In genomic region chr6:35534396-35535170, GRCh38 we compare ENCODE assay signal across 21 cellular contexts. TPM values are rescaled to one million over a fixed set of nuclear protein-coding genes. Genes with fewer than 3 reads are reported as not detected.
A peak's percentile ranks its signal among the peaks of the same experiment; 100 is the strongest.
DNase-seq lines count a peak whose midpoint lies in the region; ATAC-seq and TF ChIP-seq lines count a peak whose summit lies in the region.
"Had no signal": no experiment of that assay in that cellular context is flagged by ENCODE, and none has a peak within 500 bp of the region (broad histone marks: within the 10 kb centered on the region; RNA-seq: fewer than 3 reads in every experiment).

No MANE protein-coding gene starts in this region.

- WGBS in mesodermal cell (ENCODE audit: insufficient coverage in 2 of 2), 2 experiments: 27 to 35% methylated on average over 8 of the region's 11 CpGs

- peaks cover 38% of the 10 kb centered on the region for H3K4me1 ChIP-seq in BE2C
- H3K4me1 ChIP-seq in mesodermal cell (ENCODE audit: control insufficient read depth, insufficient read depth, low read length, poor library complexity, severe bottlenecking): peaks cover 5% of the 10 kb centered on the region
- H3K4me1 ChIP-seq: suprapubic skin had no signal

- no peaks in the 10 kb centered on the region for H3K27me3 ChIP-seq in BE2C
- H3K27me3 ChIP-seq: suprapubic skin had no signal

- TF ChIP-seq CTCF in BE2C (IDR thresholded peaks at IDR 0.05; ENCODE audit: low read depth, low read length) (no peak), GM13976 (IDR thresholded peaks at IDR 0.05; ENCODE audit: borderline replicate concordance, control extremely low read depth, extremely low read depth, insufficient read depth, missing control alignments) (no peak)

- in situ Hi-C loops in GM13976 (cut with MboI; ENCODE audit: low sequenced_read_pairs, unreplicated experiment): no loop called here

- H3K4me3 ChIP-seq in BE2C (ENCODE audit: low read depth, low read length) (peak overlapping the region; percentile 12; the same call in 1 of the 2 replicates), mesodermal cell (ENCODE audit: extremely low read depth, insufficient read depth, low read length, poor library complexity, severe bottlenecking) (no peak overlapping the region)
- H3K4me3 ChIP-seq: skin epidermis, suprapubic skin had no signal

- H3K9me3 ChIP-seq in BE2C: no peaks in the 10 kb centered on the region
- H3K9me3 ChIP-seq in mesodermal cell (ENCODE audit: control insufficient read depth, low read length): no peaks in the 10 kb centered on the region
- H3K9me3 ChIP-seq: suprapubic skin had no signal

- no peak for ATAC-seq in GM18520 (IDR thresholded peaks at IDR 0.05; ENCODE audit: unreplicated experiment)
- ATAC-seq: naive thymus-derived CD4-positive, alpha-beta T cell had no signal

- peak overlapping the region; percentile 59 for H3K27ac ChIP-seq in mesodermal cell (ENCODE audit: low read depth, low read length, severe bottlenecking)
- H3K27ac ChIP-seq: skin epidermis, suprapubic skin had no signal

- H3K36me3 ChIP-seq in BE2C (no peaks in the 10 kb centered on the region), mesodermal cell (ENCODE audit: control insufficient read depth, insufficient read depth, low read length) (no peaks in the 10 kb centered on the region)
- H3K36me3 ChIP-seq: suprapubic skin had no signal

- DNase-seq in BE2C: peak; percentile 93
- DNase-seq in NCI-H1694 (lab: John Stamatoyannopoulos, UW): peak; percentile 15
- peak; percentile 40 for DNase-seq in amniotic epithelial cell (ENCODE audit: low read depth)
- no peak for DNase-seq in GM13976 (ENCODE audit: low spot score)
- DNase-seq in activated effector memory CD4-positive, alpha-beta T cell treated with anti-CD3 and anti-CD28 coated beads, Interleukin-2, amount 50 U/mL, for 16 hours: no peak
- DNase-seq in activated gamma-delta T cell (lab: John Stamatoyannopoulos, UW): no peak
- DNase-seq: activated CD4-positive, alpha-beta T cell treated with anti-CD3 and anti-CD28 coated beads for 4 hours; activated CD8-positive, alpha-beta memory T cell treated with anti-CD3 and anti-CD28 coated beads, Interleukin-2, amount 50 U/mL, for 4 hours; activated gamma-delta T cell treated with Interleukin-2 at 50 U/mL for 16 hours; amniotic stem cell; Kasumi-1; mammary epithelial cell; naive thymus-derived CD4-positive, alpha-beta T cell; NCI-H1092 treated with DMSO at 0.1 percent for 48 hours; RPMI8226; SW 1271 had no signal

RNA-seq across cellular contexts. Expression of gene TULP1, which starts 21.9 kb away (rescaled TPM):
- not detected for polyA plus RNA-seq in BE2C (2012; ENCODE audit: insufficient read depth, insufficient read length, low read depth)
- polyA plus RNA-seq in mesodermal cell (2013, experiment 1 of 2): not detected
- not detected for polyA plus RNA-seq in mesodermal cell (2013, experiment 2 of 2)
- polyA plus RNA-seq: keratinocyte; mammary epithelial cell; naive thymus-derived CD4-positive, alpha-beta T cell had no signal

RNA-seq across cellular contexts. Expression of gene TEAD3, which starts 37.7 kb away (rescaled TPM):
- polyA plus RNA-seq in BE2C (2012; ENCODE audit: insufficient read depth, insufficient read length, low read depth): 24.8 TPM
- polyA plus RNA-seq in mesodermal cell (2013, experiment 1 of 2): 38.8 TPM
- 34.4 TPM for polyA plus RNA-seq in mesodermal cell (2013, experiment 2 of 2)

Comparison
In these comparisons a context has a peak if more than half of its experiments do, and no peak if none do; other contexts are left out.
1. DNase-seq: peak in BE2C (single experiment), NCI-H1694 (single experiment) and amniotic epithelial cell (single experiment); none in GM13976 (single experiment), activated effector memory CD4-positive, alpha-beta T cell treated with anti-CD3 and anti-CD28 coated beads, Interleukin-2, amount 50 U/mL, for 16 hours (single experiment) and activated gamma-delta T cell (single experiment).